1 cellular context compared by ENCODE assay signal in the genomic region with DNA sequence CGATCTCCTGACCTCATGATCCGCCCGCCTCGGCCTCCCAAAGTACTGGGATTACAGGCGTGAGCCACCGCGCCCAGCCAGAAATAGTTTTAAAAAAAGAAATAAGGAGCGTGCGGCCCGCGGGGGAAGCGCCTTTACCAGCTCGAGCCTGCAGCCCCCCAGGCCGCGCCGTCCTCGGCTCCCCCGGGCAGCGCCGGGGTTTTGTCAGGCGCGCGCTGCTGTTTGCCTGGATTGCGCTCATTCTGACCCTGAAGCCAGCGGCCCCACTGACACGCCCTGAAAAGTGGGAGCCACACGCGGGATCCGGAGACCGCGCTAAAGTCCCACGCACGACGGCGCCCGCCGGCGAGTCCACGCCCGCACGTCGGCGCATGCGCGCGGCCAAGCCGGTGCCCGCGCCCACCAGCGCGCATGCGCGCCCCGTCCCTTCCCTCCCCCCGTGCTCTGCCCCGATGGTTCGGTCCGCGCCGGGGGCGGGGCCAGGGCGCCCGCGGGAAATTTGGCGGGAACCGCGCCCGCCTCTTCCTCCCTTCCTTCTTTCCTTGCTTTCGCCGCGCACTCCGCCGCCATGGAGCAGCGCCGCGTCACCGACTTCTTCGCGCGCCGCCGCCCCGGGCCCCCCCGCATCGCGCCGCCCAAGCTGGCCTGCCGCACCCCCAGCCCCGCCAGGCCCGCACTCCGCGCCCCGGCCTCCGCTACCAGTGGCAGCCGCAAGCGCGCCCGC.
TF ChIP-seq lines count a peak whose summit lies in the region.

A gene (plus strand): TSS at position 526 of the 724 bp plus-strand sequence. CDS start 43 bp downstream, at position 569.

TF ChIP-seq in HepG2, 621 proteins besides CTCF, POLR2A, EP300 and RAD21 (continued from another document and continues in another):
- peak; percentile 60; the same call in 1 of the 2 replicates for TF ChIP-seq ZNF598 (CRISPR knock-in tag; IDR thresholded peaks at IDR 0.05; ENCODE audit: borderline replicate concordance)
- TF ChIP-seq ARNT (IDR thresholded peaks at IDR 0.05), result no peak
- no peak for TF ChIP-seq ZNF44 (CRISPR knock-in tag; IDR thresholded peaks at IDR 0.05)
- TF ChIP-seq, protein P1, sequence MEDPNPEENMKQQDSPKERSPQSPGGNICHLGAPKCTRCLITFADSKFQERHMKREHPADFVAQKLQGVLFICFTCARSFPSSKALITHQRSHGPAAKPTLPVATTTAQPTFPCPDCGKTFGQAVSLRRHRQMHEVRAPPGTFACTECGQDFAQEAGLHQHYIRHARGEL (CRISPR knock-in tag; IDR thresholded peaks at IDR 0.05), result 0 out of 2 replicates have a peak, but pooled peaks have one; percentile 64
- TF ChIP-seq, protein P2, sequence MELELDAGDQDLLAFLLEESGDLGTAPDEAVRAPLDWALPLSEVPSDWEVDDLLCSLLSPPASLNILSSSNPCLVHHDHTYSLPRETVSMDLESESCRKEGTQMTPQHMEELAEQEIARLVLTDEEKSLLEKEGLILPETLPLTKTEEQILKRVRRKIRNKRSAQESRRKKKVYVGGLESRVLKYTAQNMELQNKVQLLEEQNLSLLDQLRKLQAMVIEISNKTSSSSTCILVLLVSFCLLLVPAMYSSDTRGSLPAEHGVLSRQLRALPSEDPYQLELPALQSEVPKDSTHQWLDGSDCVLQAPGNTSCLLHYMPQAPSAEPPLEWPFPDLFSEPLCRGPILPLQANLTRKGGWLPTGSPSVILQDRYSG (CRISPR knock-in tag; IDR thresholded peaks at IDR 0.05), result peak; percentile 53; the same call in 1 of the 2 replicates
- TF ChIP-seq ZFP41 (CRISPR knock-in tag; IDR thresholded peaks at IDR 0.05; ENCODE audit: borderline replicate concordance), result no peak; the same call in 1 of the 2 replicates
- TF ChIP-seq, protein P3, sequence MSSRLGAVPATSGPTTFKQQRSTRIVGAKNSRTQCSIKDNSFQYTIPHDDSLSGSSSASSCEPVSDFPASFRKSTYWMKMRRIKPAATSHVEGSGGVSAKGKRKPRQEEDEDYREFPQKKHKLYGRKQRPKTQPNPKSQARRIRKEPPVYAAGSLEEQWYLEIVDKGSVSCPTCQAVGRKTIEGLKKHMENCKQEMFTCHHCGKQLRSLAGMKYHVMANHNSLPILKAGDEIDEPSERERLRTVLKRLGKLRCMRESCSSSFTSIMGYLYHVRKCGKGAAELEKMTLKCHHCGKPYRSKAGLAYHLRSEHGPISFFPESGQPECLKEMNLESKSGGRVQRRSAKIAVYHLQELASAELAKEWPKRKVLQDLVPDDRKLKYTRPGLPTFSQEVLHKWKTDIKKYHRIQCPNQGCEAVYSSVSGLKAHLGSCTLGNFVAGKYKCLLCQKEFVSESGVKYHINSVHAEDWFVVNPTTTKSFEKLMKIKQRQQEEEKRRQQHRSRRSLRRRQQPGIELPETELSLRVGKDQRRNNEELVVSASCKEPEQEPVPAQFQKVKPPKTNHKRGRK (CRISPR knock-in tag; IDR thresholded peaks at IDR 0.05), result no peak
- TF ChIP-seq CC2D1A (CRISPR knock-in tag; IDR thresholded peaks at IDR 0.05), result no peak; the same call in 1 of the 2 replicates
- no peak for TF ChIP-seq SMAD3 (CRISPR knock-in tag; IDR thresholded peaks at IDR 0.05)
- TF ChIP-seq, protein P4, sequence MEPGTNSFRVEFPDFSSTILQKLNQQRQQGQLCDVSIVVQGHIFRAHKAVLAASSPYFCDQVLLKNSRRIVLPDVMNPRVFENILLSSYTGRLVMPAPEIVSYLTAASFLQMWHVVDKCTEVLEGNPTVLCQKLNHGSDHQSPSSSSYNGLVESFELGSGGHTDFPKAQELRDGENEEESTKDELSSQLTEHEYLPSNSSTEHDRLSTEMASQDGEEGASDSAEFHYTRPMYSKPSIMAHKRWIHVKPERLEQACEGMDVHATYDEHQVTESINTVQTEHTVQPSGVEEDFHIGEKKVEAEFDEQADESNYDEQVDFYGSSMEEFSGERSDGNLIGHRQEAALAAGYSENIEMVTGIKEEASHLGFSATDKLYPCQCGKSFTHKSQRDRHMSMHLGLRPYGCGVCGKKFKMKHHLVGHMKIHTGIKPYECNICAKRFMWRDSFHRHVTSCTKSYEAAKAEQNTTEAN (CRISPR knock-in tag; conservative IDR thresholded peaks at IDR 0.05), result peak; percentile 67
- TF ChIP-seq SNAI1 (CRISPR knock-in tag; IDR thresholded peaks at IDR 0.05; ENCODE audit: borderline replicate concordance), result no peak
- TF ChIP-seq XRCC5 (optimal IDR thresholded peaks at IDR 0.05; ENCODE audit: low read length), result no peak
- TF ChIP-seq, protein P5, sequence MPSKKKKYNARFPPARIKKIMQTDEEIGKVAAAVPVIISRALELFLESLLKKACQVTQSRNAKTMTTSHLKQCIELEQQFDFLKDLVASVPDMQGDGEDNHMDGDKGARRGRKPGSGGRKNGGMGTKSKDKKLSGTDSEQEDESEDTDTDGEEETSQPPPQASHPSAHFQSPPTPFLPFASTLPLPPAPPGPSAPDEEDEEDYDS (CRISPR knock-in tag; IDR thresholded peaks at IDR 0.05), result no peak
- no peak for TF ChIP-seq PAF1 (CRISPR knock-in tag; IDR thresholded peaks at IDR 0.05)
- TF ChIP-seq, protein P6, sequence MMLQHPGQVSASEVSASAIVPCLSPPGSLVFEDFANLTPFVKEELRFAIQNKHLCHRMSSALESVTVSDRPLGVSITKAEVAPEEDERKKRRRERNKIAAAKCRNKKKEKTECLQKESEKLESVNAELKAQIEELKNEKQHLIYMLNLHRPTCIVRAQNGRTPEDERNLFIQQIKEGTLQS (CRISPR knock-in tag; IDR thresholded peaks at IDR 0.05), result no peak
- TF ChIP-seq ZNF234 (CRISPR knock-in tag; conservative IDR thresholded peaks at IDR 0.05), result peak; percentile 95; the same call in 1 of the 2 replicates
- TF ChIP-seq, protein P7, sequence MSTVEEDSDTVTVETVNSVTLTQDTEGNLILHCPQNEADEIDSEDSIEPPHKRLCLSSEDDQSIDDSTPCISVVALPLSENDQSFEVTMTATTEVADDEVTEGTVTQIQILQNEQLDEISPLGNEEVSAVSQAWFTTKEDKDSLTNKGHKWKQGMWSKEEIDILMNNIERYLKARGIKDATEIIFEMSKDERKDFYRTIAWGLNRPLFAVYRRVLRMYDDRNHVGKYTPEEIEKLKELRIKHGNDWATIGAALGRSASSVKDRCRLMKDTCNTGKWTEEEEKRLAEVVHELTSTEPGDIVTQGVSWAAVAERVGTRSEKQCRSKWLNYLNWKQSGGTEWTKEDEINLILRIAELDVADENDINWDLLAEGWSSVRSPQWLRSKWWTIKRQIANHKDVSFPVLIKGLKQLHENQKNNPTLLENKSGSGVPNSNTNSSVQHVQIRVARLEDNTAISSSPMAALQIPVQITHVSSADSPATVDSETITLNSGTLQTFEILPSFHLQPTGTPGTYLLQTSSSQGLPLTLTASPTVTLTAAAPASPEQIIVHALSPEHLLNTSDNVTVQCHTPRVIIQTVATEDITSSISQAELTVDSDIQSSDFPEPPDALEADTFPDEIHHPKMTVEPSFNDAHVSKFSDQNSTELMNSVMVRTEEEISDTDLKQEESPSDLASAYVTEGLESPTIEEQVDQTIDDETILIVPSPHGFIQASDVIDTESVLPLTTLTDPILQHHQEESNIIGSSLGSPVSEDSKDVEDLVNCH (CRISPR knock-in tag; IDR thresholded peaks at IDR 0.05), result no peak
- peak; percentile 68; the same call in 1 of the 2 replicates for TF ChIP-seq GFI1 (CRISPR knock-in tag; IDR thresholded peaks at IDR 0.05; ENCODE audit: borderline replicate concordance)
- no peak for TF ChIP-seq HMG20B (CRISPR knock-in tag; conservative IDR thresholded peaks at IDR 0.05)
- TF ChIP-seq MXD4 (CRISPR knock-in tag; IDR thresholded peaks at IDR 0.05), result no peak
- no peak for TF ChIP-seq RBM39 (IDR thresholded peaks at IDR 0.05; ENCODE audit: low read depth, low read length, poor library complexity, severe bottlenecking)
- no peak for TF ChIP-seq HOXA7 (CRISPR knock-in tag; IDR thresholded peaks at IDR 0.05)
- TF ChIP-seq NR1H2 (CRISPR knock-in tag; IDR thresholded peaks at IDR 0.05; ENCODE audit: borderline replicate concordance, low read depth), result no peak
- TF ChIP-seq ZNF670 (CRISPR knock-in tag; IDR thresholded peaks at IDR 0.05; ENCODE audit: borderline replicate concordance), result no peak
- TF ChIP-seq, protein P8, sequence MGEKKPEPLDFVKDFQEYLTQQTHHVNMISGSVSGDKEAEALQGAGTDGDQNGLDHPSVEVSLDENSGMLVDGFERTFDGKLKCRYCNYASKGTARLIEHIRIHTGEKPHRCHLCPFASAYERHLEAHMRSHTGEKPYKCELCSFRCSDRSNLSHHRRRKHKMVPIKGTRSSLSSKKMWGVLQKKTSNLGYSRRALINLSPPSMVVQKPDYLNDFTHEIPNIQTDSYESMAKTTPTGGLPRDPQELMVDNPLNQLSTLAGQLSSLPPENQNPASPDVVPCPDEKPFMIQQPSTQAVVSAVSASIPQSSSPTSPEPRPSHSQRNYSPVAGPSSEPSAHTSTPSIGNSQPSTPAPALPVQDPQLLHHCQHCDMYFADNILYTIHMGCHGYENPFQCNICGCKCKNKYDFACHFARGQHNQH (CRISPR knock-in tag; IDR thresholded peaks at IDR 0.05), result peak; percentile 50; the same call in 1 of the 2 replicates
- TF ChIP-seq, protein P9, sequence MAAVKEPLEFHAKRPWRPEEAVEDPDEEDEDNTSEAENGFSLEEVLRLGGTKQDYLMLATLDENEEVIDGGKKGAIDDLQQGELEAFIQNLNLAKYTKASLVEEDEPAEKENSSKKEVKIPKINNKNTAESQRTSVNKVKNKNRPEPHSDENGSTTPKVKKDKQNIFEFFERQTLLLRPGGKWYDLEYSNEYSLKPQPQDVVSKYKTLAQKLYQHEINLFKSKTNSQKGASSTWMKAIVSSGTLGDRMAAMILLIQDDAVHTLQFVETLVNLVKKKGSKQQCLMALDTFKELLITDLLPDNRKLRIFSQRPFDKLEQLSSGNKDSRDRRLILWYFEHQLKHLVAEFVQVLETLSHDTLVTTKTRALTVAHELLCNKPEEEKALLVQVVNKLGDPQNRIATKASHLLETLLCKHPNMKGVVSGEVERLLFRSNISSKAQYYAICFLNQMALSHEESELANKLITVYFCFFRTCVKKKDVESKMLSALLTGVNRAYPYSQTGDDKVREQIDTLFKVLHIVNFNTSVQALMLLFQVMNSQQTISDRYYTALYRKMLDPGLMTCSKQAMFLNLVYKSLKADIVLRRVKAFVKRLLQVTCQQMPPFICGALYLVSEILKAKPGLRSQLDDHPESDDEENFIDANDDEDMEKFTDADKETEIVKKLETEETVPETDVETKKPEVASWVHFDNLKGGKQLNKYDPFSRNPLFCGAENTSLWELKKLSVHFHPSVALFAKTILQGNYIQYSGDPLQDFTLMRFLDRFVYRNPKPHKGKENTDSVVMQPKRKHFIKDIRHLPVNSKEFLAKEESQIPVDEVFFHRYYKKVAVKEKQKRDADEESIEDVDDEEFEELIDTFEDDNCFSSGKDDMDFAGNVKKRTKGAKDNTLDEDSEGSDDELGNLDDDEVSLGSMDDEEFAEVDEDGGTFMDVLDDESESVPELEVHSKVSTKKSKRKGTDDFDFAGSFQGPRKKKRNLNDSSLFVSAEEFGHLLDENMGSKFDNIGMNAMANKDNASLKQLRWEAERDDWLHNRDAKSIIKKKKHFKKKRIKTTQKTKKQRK (IDR thresholded peaks at IDR 0.05; ENCODE audit: low read length), result no peak
- TF ChIP-seq ZFP90 (CRISPR knock-in tag; IDR thresholded peaks at IDR 0.05; ENCODE audit: borderline replicate concordance), result peak; percentile 92
- no peak; the same call in 1 of the 2 replicates for TF ChIP-seq CHD4 (IDR thresholded peaks at IDR 0.05; ENCODE audit: borderline replicate concordance, low read length)
- no peak for TF ChIP-seq TCF7 (IDR thresholded peaks at IDR 0.05; ENCODE audit: low read depth)
- TF ChIP-seq, protein P10, sequence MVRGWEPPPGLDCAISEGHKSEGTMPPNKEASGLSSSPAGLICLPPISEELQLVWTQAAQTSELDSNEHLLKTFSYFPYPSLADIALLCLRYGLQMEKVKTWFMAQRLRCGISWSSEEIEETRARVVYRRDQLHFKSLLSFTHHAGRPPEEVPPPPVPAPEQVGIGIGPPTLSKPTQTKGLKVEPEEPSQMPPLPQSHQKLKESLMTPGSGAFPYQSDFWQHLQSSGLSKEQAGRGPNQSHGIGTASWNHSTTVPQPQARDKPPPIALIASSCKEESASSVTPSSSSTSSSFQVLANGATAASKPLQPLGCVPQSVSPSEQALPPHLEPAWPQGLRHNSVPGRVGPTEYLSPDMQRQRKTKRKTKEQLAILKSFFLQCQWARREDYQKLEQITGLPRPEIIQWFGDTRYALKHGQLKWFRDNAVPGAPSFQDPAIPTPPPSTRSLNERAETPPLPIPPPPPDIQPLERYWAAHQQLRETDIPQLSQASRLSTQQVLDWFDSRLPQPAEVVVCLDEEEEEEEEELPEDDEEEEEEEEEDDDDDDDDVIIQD (CRISPR knock-in tag; IDR thresholded peaks at IDR 0.05; ENCODE audit: low read depth), result no peak
- peak; percentile 73; the same call in 1 of the 2 replicates for TF ChIP-seq ZNF441 (CRISPR knock-in tag; IDR thresholded peaks at IDR 0.05; ENCODE audit: borderline replicate concordance)
- no peak for TF ChIP-seq ZNF652 (CRISPR knock-in tag; IDR thresholded peaks at IDR 0.05; ENCODE audit: borderline replicate concordance, low read depth)
- TF ChIP-seq ZNF260 (CRISPR knock-in tag; IDR thresholded peaks at IDR 0.05; ENCODE audit: borderline replicate concordance, low read depth), result no peak
- TF ChIP-seq ZNF331 (CRISPR knock-in tag; IDR thresholded peaks at IDR 0.05), result peak; percentile 75
- peak; percentile 76; the same call in 1 of the 2 replicates for TF ChIP-seq GATAD1 (CRISPR knock-in tag; IDR thresholded peaks at IDR 0.05)
